In genomic region chr20:41889125-41889870, GRCh38 we compare ENCODE assay signal across 10 cellular contexts.
DNase-seq lines count a peak whose midpoint lies in the region; ATAC-seq and TF ChIP-seq lines count a peak whose summit lies in the region.
"Had no signal": no experiment of that assay in that cellular context is flagged by ENCODE, and none has a peak within 500 bp of the region (broad histone marks: within the 10 kb centered on the region; RNA-seq: fewer than 3 reads in every experiment).

No MANE protein-coding gene starts in this region.

- H3K27me3 ChIP-seq in WERI-Rb-1 (ENCODE audit: insufficient read depth, low read depth, severe bottlenecking), result no peaks in the 10 kb centered on the region

- no peak overlapping the region for H3K27ac ChIP-seq in WERI-Rb-1

- TF ChIP-seq CTCF in WERI-Rb-1 (IDR thresholded peaks at IDR 0.05; ENCODE audit: low read depth, low read length), result peak; percentile 51; the same call in 1 of the 2 replicates
- TF ChIP-seq CTCF in neural crest cell (conservative IDR thresholded peaks at IDR 0.05), result peak; percentile 42

- no peak overlapping the region for H3K4me3 Mint-ChIP-seq in neural crest cell
- H3K4me3 Mint-ChIP-seq: activated naive CD8-positive, alpha-beta T cell treated with anti-CD3 and anti-CD28 coated beads, Interleukin-2, amount 10 ng/mL, durations not matched to agents 7 days and 5 days had no signal

- peak; percentile 2 for DNase-seq in NCI-H510A treated with DMSO at 0.1 percent for 48 hours (lab: John Stamatoyannopoulos, UW)
- no peak for DNase-seq in NCI-H510A (lab: John Stamatoyannopoulos, UW)
- peak; percentile 7 for DNase-seq in M059J (ENCODE audit: low read depth)
- peak; percentile 75 for DNase-seq in WERI-Rb-1
- no peak for DNase-seq in neural crest cell (ENCODE audit: low read depth, low spot score)
- DNase-seq in OCI-M2 (lab: John Stamatoyannopoulos, UW; ENCODE audit: unreplicated experiment), result no peak
- DNase-seq in SKM-1 treated with dmso at 0.1 percent for 144 hours (lab: John Stamatoyannopoulos, UW; ENCODE audit: unreplicated experiment), result no peak
- DNase-seq: activated naive CD8-positive, alpha-beta T cell treated with anti-CD3 and anti-CD28 coated beads, Interleukin-2, amount 10 ng/mL, durations not matched to agents 7 days and 5 days; effector CD8-positive, alpha-beta T cell had no signal

- ATAC-seq in HG03571 (IDR thresholded peaks at IDR 0.05; ENCODE audit: unreplicated experiment), result no peak

- no peak overlapping the region for H3K4me3 ChIP-seq in WERI-Rb-1 (ENCODE audit: low read depth, low read length)

- no peaks in the 10 kb centered on the region for H3K36me3 ChIP-seq in WERI-Rb-1

- H3K9me3 Mint-ChIP-seq in neural crest cell, result no peaks in the 10 kb centered on the region
- H3K9me3 Mint-ChIP-seq: activated naive CD8-positive, alpha-beta T cell treated with anti-CD3 and anti-CD28 coated beads, Interleukin-2, amount 10 ng/mL, durations not matched to agents 7 days and 5 days had no signal

- H3K4me1 Mint-ChIP-seq in neural crest cell, result peaks cover 10% of the 10 kb centered on the region
- H3K4me1 Mint-ChIP-seq: activated naive CD8-positive, alpha-beta T cell treated with anti-CD3 and anti-CD28 coated beads, Interleukin-2, amount 10 ng/mL, durations not matched to agents 7 days and 5 days had no signal

- H3K27ac Mint-ChIP-seq in neural crest cell (ENCODE audit: unreplicated experiment), result no peak overlapping the region
- H3K27ac Mint-ChIP-seq: activated naive CD8-positive, alpha-beta T cell treated with anti-CD3 and anti-CD28 coated beads, Interleukin-2, amount 10 ng/mL, durations not matched to agents 7 days and 5 days had no signal

- H3K36me3 Mint-ChIP-seq in neural crest cell (ENCODE audit: low read depth), result no peaks in the 10 kb centered on the region
- H3K36me3 Mint-ChIP-seq: activated naive CD8-positive, alpha-beta T cell treated with anti-CD3 and anti-CD28 coated beads, Interleukin-2, amount 10 ng/mL, durations not matched to agents 7 days and 5 days had no signal

- peaks cover 7% of the 10 kb centered on the region for H3K27me3 Mint-ChIP-seq in neural crest cell (ENCODE audit: low read depth)
- H3K27me3 Mint-ChIP-seq: activated naive CD8-positive, alpha-beta T cell treated with anti-CD3 and anti-CD28 coated beads, Interleukin-2, amount 10 ng/mL, durations not matched to agents 7 days and 5 days had no signal

- H3K9me3 ChIP-seq in WERI-Rb-1 (ENCODE audit: severe bottlenecking), result peaks cover 5% of the 10 kb centered on the region

Comparison
In these comparisons a context has a peak if more than half of its experiments do, and no peak if none do; other contexts are left out.
1. DNase-seq: peak in NCI-H510A treated with DMSO at 0.1 percent for 48 hours (single experiment), M059J (single experiment) and WERI-Rb-1 (single experiment); none in NCI-H510A (single experiment), neural crest cell (single experiment), OCI-M2 (single experiment) and SKM-1 treated with dmso at 0.1 percent for 144 hours (single experiment).